In the genomic region with DNA sequence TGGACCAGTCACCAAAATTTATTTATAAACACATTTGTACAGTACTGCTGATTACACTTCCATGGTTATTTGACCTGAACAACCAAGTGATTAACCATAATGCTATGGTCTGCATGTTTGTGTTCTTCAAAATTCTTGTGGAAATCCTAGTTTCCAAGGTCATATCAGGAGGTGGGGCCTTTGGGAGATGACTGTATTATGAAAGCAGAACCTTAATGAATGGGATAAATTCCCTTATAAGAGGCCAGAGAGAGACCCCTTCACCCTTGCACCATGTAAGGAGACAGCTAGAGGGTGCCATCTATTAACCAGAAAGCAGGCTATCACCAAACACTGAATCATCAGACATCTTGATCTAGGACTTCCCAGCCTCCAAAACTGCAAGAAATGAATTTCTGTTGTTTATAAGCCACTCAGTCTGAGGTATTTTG, we compare ENCODE assay signal across 8 cellular contexts. TPM values are rescaled to one million over a fixed set of nuclear protein-coding genes. Genes with fewer than 3 reads are reported as not detected.
DNase-seq lines count a peak whose midpoint lies in the region; ATAC-seq and TF ChIP-seq lines count a peak whose summit lies in the region.

No MANE protein-coding gene starts in this region.

- intact Hi-C loops in activated CD8-positive, alpha-beta T cell treated with anti-CD3 and anti-CD28 coated beads for 36 hours (cut with micrococcal nuclease) = loop anchor here (10.0 kb wide), 1 partner anchor 112 kb away; no protein-coding TSS in a partner anchor
- intact Hi-C loops in posterior vena cava (cut with DNase I) = no loop called here

- H3K4me1 Mint-ChIP-seq in activated CD8-positive, alpha-beta T cell treated with anti-CD3 and anti-CD28 coated beads for 36 hours (ENCODE audit: low read depth) = peaks cover 36% of the 10 kb centered on the region

- H3K4me3 Mint-ChIP-seq in activated CD8-positive, alpha-beta T cell treated with anti-CD3 and anti-CD28 coated beads for 36 hours = peak overlapping the region; percentile 91

- peak; percentile 16 for ATAC-seq in activated CD8-positive, alpha-beta T cell treated with anti-CD3 and anti-CD28 coated beads for 36 hours
- ATAC-seq in omental fat pad (ENCODE audit: low FRiP score) = no peak
- ATAC-seq in HG03135 (IDR thresholded peaks at IDR 0.05; ENCODE audit: unreplicated experiment) = no peak

- DNase-seq in activated T-cell treated with anti-CD3 and anti-CD28 coated beads for 4 hours (peak; percentile 4), Kasumi-1 (lab: John Stamatoyannopoulos, UW) (peak; percentile 69 to 70), iris pigment epithelial cell (ENCODE audit: low read depth) (peak; percentile 66), omental fat pad (ENCODE audit: low spot score) (no peak), posterior vena cava (ENCODE audit: low spot score) (no peak)
- DNase-seq in activated T-cell treated with anti-CD3 and anti-CD28 coated beads, Interleukin-2, amount 50 U/mL, for 1 hour = no peak
- peak; percentile 22 for DNase-seq in activated CD8-positive, alpha-beta T cell treated with anti-CD3 and anti-CD28 coated beads for 36 hours

- POLR2A ChIA-PET in activated CD8-positive, alpha-beta T cell treated with anti-CD3 and anti-CD28 coated beads for 36 hours (lab: Charles Lee) = interaction anchor here (1.1 kb wide), 1 partner anchor 119 kb away, joined by 3 read pairs; no protein-coding TSS in a partner anchor

- TF ChIP-seq CTCF in activated CD8-positive, alpha-beta T cell treated with anti-CD3 and anti-CD28 coated beads for 36 hours (IDR thresholded peaks at IDR 0.05) = peak; percentile 35
- no peak for TF ChIP-seq CTCF in omental fat pad (IDR thresholded peaks at IDR 0.05)

- peak overlapping the region; percentile 91 for H3K27ac Mint-ChIP-seq in activated CD8-positive, alpha-beta T cell treated with anti-CD3 and anti-CD28 coated beads for 36 hours

- H3K36me3 Mint-ChIP-seq in activated CD8-positive, alpha-beta T cell treated with anti-CD3 and anti-CD28 coated beads for 36 hours (ENCODE audit: low read depth) = peaks cover 19% of the 10 kb centered on the region

- H3K27me3 Mint-ChIP-seq in activated CD8-positive, alpha-beta T cell treated with anti-CD3 and anti-CD28 coated beads for 36 hours = no peaks in the 10 kb centered on the region

- CTCF ChIA-PET in activated CD8-positive, alpha-beta T cell treated with anti-CD3 and anti-CD28 coated beads for 36 hours (lab: Charles Lee) = interaction anchor here (1.0 to 2.0 kb wide), 5 partner anchors 31 to 60 kb away, joined by 3 to 4 read pairs (median 4); no protein-coding TSS in a partner anchor

- H3K9me3 Mint-ChIP-seq in activated CD8-positive, alpha-beta T cell treated with anti-CD3 and anti-CD28 coated beads for 36 hours = no peaks in the 10 kb centered on the region

RNA-seq across cellular contexts. Expression of gene SCAPER, which starts 1.9 kb away (rescaled TPM):
- 10 to 100 TPM; 31.4 to 32.7 TPM for total RNA-seq in activated CD8-positive, alpha-beta T cell treated with anti-CD3 and anti-CD28 coated beads for 36 hours
- total RNA-seq in omental fat pad (10 to 100 TPM; 11.2 to 33.4 (median 22.6) TPM), posterior vena cava (10 to 100 TPM; 27.9 to 32.1 TPM)

RNA-seq across cellular contexts. Expression of gene RCN2, which starts 28.3 kb away (rescaled TPM):
- total RNA-seq in activated CD8-positive, alpha-beta T cell treated with anti-CD3 and anti-CD28 coated beads for 36 hours = 10 to 100 TPM; 21.8 to 21.9 TPM
- total RNA-seq in omental fat pad (10 to 100 TPM; 26.0 to 43.0 (median 33.0) TPM), posterior vena cava (10 to 100 TPM; 37.4 to 40.7 TPM)

Comparison
In these comparisons a context has a peak if more than half of its experiments do, and no peak if none do; other contexts are left out.
1. DNase-seq: peak in activated T-cell treated with anti-CD3 and anti-CD28 coated beads for 4 hours (single experiment), Kasumi-1 (2 of 2), activated CD8-positive, alpha-beta T cell treated with anti-CD3 and anti-CD28 coated beads for 36 hours (single experiment) and iris pigment epithelial cell (single experiment); none in activated T-cell treated with anti-CD3 and anti-CD28 coated beads, Interleukin-2, amount 50 U/mL, for 1 hour (single experiment), omental fat pad (single experiment) and posterior vena cava (single experiment).